1 cellular context compared by ENCODE assay signal in genomic region chr19:45820413-45821102, GRCh38.
TF ChIP-seq lines count a peak whose summit lies in the region.

No MANE protein-coding gene starts in this region.

TF ChIP-seq in H1, 55 proteins besides CTCF, POLR2A, EP300 and RAD21:
- TF ChIP-seq JUND (IDR thresholded peaks at IDR 0.05; ENCODE audit: low read length) (no peak), NANOG (IDR thresholded peaks at IDR 0.05; ENCODE audit: insufficient read depth, low read depth, low read length, poor library complexity, severe bottlenecking) (no peak), SRF (IDR thresholded peaks at IDR 0.05; ENCODE audit: low read depth, low read length) (no peak), EGR1 (IDR thresholded peaks at IDR 0.05; ENCODE audit: borderline replicate concordance, low read depth, low read length) (no peak), ASH2L (IDR thresholded peaks at IDR 0.05; ENCODE audit: low read length) (no peak), SUZ12 (IDR thresholded peaks at IDR 0.05; ENCODE audit: low read length) (no peak), TEAD4 (IDR thresholded peaks at IDR 0.05; ENCODE audit: low read depth, low read length) (no peak), SIX5 (IDR thresholded peaks at IDR 0.05; ENCODE audit: low read depth, low read length) (no peak), KDM1A (IDR thresholded peaks at IDR 0.05; ENCODE audit: borderline replicate concordance, low read length) (no peak), PHF8 (conservative IDR thresholded peaks at IDR 0.05; ENCODE audit: low read depth, low read length) (no peak), CHD1 (IDR thresholded peaks at IDR 0.05; ENCODE audit: low read depth, low read length) (no peak), CHD2 (IDR thresholded peaks at IDR 0.05; ENCODE audit: low read length) (no peak), BACH1 (IDR thresholded peaks at IDR 0.05; ENCODE audit: low read length) (no peak), RBBP5 (IDR thresholded peaks at IDR 0.05; ENCODE audit: borderline replicate concordance, low read depth, low read length) (no peak), ATF3 (IDR thresholded peaks at IDR 0.05; ENCODE audit: insufficient read depth, low read depth, low read length) (no peak), EZH2 (IDR thresholded peaks at IDR 0.05; ENCODE audit: low read depth, low read length, severe bottlenecking) (no peak), CREB1 (IDR thresholded peaks at IDR 0.05) (no peak), RNF2 (IDR thresholded peaks at IDR 0.05; ENCODE audit: borderline replicate concordance, low read depth, low read length, missing control alignments, poor library complexity, severe bottlenecking) (no peak), GABPA (IDR thresholded peaks at IDR 0.05; ENCODE audit: borderline replicate concordance, insufficient read depth, low read length) (no peak)
